Comparison of ENCODE assay signal across 8 cellular contexts in genomic region chr15:68229386-68230156, GRCh38. TPM values are rescaled to one million over a fixed set of nuclear protein-coding genes. Genes with fewer than 3 reads are reported as not detected.
DNase-seq lines count a peak whose midpoint lies in the region; ATAC-seq and TF ChIP-seq lines count a peak whose summit lies in the region.

TSS of gene CLN6 (minus strand) at chr15:68229728. CDS start at chr15:68229584, 144 bp downstream.

- H3K4me1 Mint-ChIP-seq in nephron: peaks cover 53% of the 10 kb centered on the region

- no peaks in the 10 kb centered on the region for H4K20me1 ChIP-seq in KMS-11 (ENCODE audit: insufficient read depth)

- H3K4me2 ChIP-seq in KMS-11: peak within 1 kb of the TSS; percentile 88

- peaks cover 3% of the 10 kb centered on the region for H3K36me3 Mint-ChIP-seq in nephron (ENCODE audit: low read depth)

- peak within 1 kb of the TSS; percentile 95 for H3K9ac ChIP-seq in KMS-11

- no peaks in the 10 kb centered on the region for H3K27me3 ChIP-seq in KMS-11 (ENCODE audit: insufficient read depth, low read depth)

- H3K4me3 ChIP-seq in KMS-11 (IDR thresholded peaks at IDR 0.05; ENCODE audit: insufficient read depth, low read depth, low read length): no peak within 1 kb of the TSS
- H3K4me3 ChIP-seq in fibroblast of pulmonary artery (replicated peaks; ENCODE audit: low read depth, low read length): peak within 1 kb of the TSS; percentile 81

- H3K36me3 ChIP-seq in KMS-11 (ENCODE audit: insufficient read depth): no peaks in the 10 kb centered on the region

- H3K9me3 Mint-ChIP-seq in nephron: no peaks in the 10 kb centered on the region

- TF ChIP-seq CTCF in KMS-11 (conservative IDR thresholded peaks at IDR 0.05; ENCODE audit: low read depth, low read length): no peak
- TF ChIP-seq CTCF in fibroblast of pulmonary artery (IDR thresholded peaks at IDR 0.05; ENCODE audit: low read length, missing control alignments): no peak
- TF ChIP-seq CTCF in nephron (IDR thresholded peaks at IDR 0.05; ENCODE audit: unreplicated experiment in 3 of 3): no peak

- peak within 1 kb of the TSS; percentile 73 for H2AFZ ChIP-seq in KMS-11 (ENCODE audit: low read depth)

- H3K27ac ChIP-seq in KMS-11: peak within 1 kb of the TSS; percentile 83

- H3K27ac Mint-ChIP-seq in nephron: peak within 1 kb of the TSS; percentile 46 to 87 (median 78)

- peak; percentile 73 for ATAC-seq in GM21737 (IDR thresholded peaks at IDR 0.05; ENCODE audit: unreplicated experiment)
- peak; percentile 88 for ATAC-seq in stimulated activated naive CD8-positive, alpha-beta T cell treated with anti-CD3 and anti-CD28 coated beads, Interleukin-15, Interleukin-2, amounts not matched to agents 100 U/mL and 50 U/mL, for 24 hours

- peaks cover 47% of the 10 kb centered on the region for H3K4me1 ChIP-seq in KMS-11 (ENCODE audit: low read depth, poor library complexity, severe bottlenecking)

- peak; percentile 61 for TF ChIP-seq POLR2A in Raji (IDR thresholded peaks at IDR 0.05; ENCODE audit: insufficient read depth, low read depth, low read length)

- H3K4me3 Mint-ChIP-seq in nephron: peak within 1 kb of the TSS; percentile 91

- DNase-seq in Daoy (ENCODE audit: low read depth) (peak; percentile 87), fibroblast of pulmonary artery (ENCODE audit: low read depth) (peak; percentile 77)
- peak; percentile 80 for DNase-seq in activated T-helper 9 cell treated with anti-CD3 and anti-CD28 coated beads, Interleukin-2, amount 50 U/mL, for 16 hours (ENCODE audit: low read depth)
- DNase-seq in stimulated activated naive CD8-positive, alpha-beta T cell treated with anti-CD3 and anti-CD28 coated beads, Interleukin-15, Interleukin-2, amounts not matched to agents 100 U/mL and 50 U/mL, for 24 hours: peak; percentile 86

- no peaks in the 10 kb centered on the region for H3K27me3 Mint-ChIP-seq in nephron (ENCODE audit: low read depth)

- peaks cover 46% of the 10 kb centered on the region for H3K79me2 ChIP-seq in KMS-11 (ENCODE audit: insufficient read depth, low read depth)

RNA-seq across cellular contexts. Expression of gene CLN6, which starts in this region (rescaled TPM):
- total RNA-seq in Daoy (2014; rRNA removed; shearing (Covaris generic)): 10.0 and 17.6 TPM in 2 replicates
